Comparison of ENCODE assay signal across 1 cellular context in genomic region chr5:36690041-36690941, GRCh38.
TF ChIP-seq lines count a peak whose summit lies in the region.

No MANE protein-coding gene starts in this region.

TF ChIP-seq in K562, 482 proteins besides CTCF, POLR2A, EP300 and RAD21 (continued from another document and continues in another):
- no peak for TF ChIP-seq TSHZ1 (CRISPR knock-in tag; IDR thresholded peaks at IDR 0.05)
- TF ChIP-seq PRDM10 (IDR thresholded peaks at IDR 0.05; ENCODE audit: partially characterized antibody), result peak; percentile 53
- no peak for TF ChIP-seq ADNP (tag; IDR thresholded peaks at IDR 0.05)
- TF ChIP-seq CEBPG (CRISPR knock-in tag; IDR thresholded peaks at IDR 0.05), result no peak
- no peak for TF ChIP-seq CEBPG (tag; conservative IDR thresholded peaks at IDR 0.05 in 1 of 2, IDR thresholded peaks at IDR 0.05 in 1 of 2)
- no peak for TF ChIP-seq TGIF2 (CRISPR knock-in tag; IDR thresholded peaks at IDR 0.05)
- no peak for TF ChIP-seq NRF1 (conservative IDR thresholded peaks at IDR 0.05 in 1 of 2, IDR thresholded peaks at IDR 0.05 in 1 of 2)
- TF ChIP-seq CHAMP1 (IDR thresholded peaks at IDR 0.05), result 0 out of 2 replicates have a peak, but pooled peaks have one; percentile 42
- TF ChIP-seq THRAP3 (IDR thresholded peaks at IDR 0.05; ENCODE audit: borderline replicate concordance), result no peak
- no peak for TF ChIP-seq ZNF217 (CRISPR knock-in tag; IDR thresholded peaks at IDR 0.05)
- no peak for TF ChIP-seq WHSC1 (IDR thresholded peaks at IDR 0.05; ENCODE audit: low read length)
- no peak for TF ChIP-seq KLF13 (tag; IDR thresholded peaks at IDR 0.05; ENCODE audit: borderline replicate concordance, low read depth)
- TF ChIP-seq GTF2B (IDR thresholded peaks at IDR 0.05; ENCODE audit: extremely low read depth, insufficient read length), result no peak
- peak; percentile 84 for TF ChIP-seq CTCFL (IDR thresholded peaks at IDR 0.05; ENCODE audit: borderline replicate concordance, insufficient read depth, low read depth, low read length, poor library complexity, severe bottlenecking)
- peak; percentile 68 for TF ChIP-seq GABPA (tag; conservative IDR thresholded peaks at IDR 0.05; ENCODE audit: low read depth)
- no peak for TF ChIP-seq ZNF124 (CRISPR knock-in tag; IDR thresholded peaks at IDR 0.05)
- no peak for TF ChIP-seq TARDBP (IDR thresholded peaks at IDR 0.05)
- no peak for TF ChIP-seq CC2D1A (IDR thresholded peaks at IDR 0.05)
- TF ChIP-seq GATA2 (CRISPR knock-in tag; IDR thresholded peaks at IDR 0.05), result no peak
- no peak for TF ChIP-seq CHD2 (IDR thresholded peaks at IDR 0.05; ENCODE audit: low read depth, low read length)
- no peak for TF ChIP-seq HLTF (IDR thresholded peaks at IDR 0.05)
- no peak for TF ChIP-seq ZNF311 (CRISPR knock-in tag; IDR thresholded peaks at IDR 0.05)
- no peak for TF ChIP-seq AFF4 (CRISPR knock-in tag; IDR thresholded peaks at IDR 0.05)
- 0 out of 2 replicates have a peak, but pooled peaks have one; percentile 47 for TF ChIP-seq XRCC5 (IDR thresholded peaks at IDR 0.05; ENCODE audit: low read depth, low read length)
- no peak for TF ChIP-seq CHD4 (IDR thresholded peaks at IDR 0.05; ENCODE audit: insufficient read depth, insufficient replicate concordance, low read depth, low read length, poor library complexity, severe bottlenecking)
- TF ChIP-seq ZSCAN29 (IDR thresholded peaks at IDR 0.05), result no peak
- no peak for TF ChIP-seq ZNF184 (CRISPR knock-in tag; IDR thresholded peaks at IDR 0.05)
- no peak for TF ChIP-seq SNIP1 (IDR thresholded peaks at IDR 0.05; ENCODE audit: low read depth)
- no peak for TF ChIP-seq BRD4 (IDR thresholded peaks at IDR 0.05)
- TF ChIP-seq HCFC1 (IDR thresholded peaks at IDR 0.05; ENCODE audit: low read depth, low read length), result no peak
- TF ChIP-seq SMAD4 (CRISPR knock-in tag; conservative IDR thresholded peaks at IDR 0.05), result no peak
- no peak for TF ChIP-seq SRSF1 (IDR thresholded peaks at IDR 0.05; ENCODE audit: low read depth, low read length)
- no peak for TF ChIP-seq PREB (CRISPR knock-in tag; IDR thresholded peaks at IDR 0.05)
- TF ChIP-seq NCOA4 (IDR thresholded peaks at IDR 0.05; ENCODE audit: partially characterized antibody), result no peak
- no peak for TF ChIP-seq ZNF282 (CRISPR knock-in tag; IDR thresholded peaks at IDR 0.05)
- TF ChIP-seq ILF3 (IDR thresholded peaks at IDR 0.05; ENCODE audit: borderline replicate concordance), result no peak
- TF ChIP-seq ZNF699 (CRISPR knock-in tag; IDR thresholded peaks at IDR 0.05; ENCODE audit: insufficient replicate concordance), result no peak
- TF ChIP-seq ELF1 (tag; IDR thresholded peaks at IDR 0.05), result peak; percentile 71
- no peak for TF ChIP-seq ZNF778 (CRISPR knock-in tag; IDR thresholded peaks at IDR 0.05)
- no peak for TF ChIP-seq IRF9 (tag; IDR thresholded peaks at IDR 0.05)
- TF ChIP-seq MYNN (IDR thresholded peaks at IDR 0.05), result no peak
- no peak for TF ChIP-seq MYNN (CRISPR knock-in tag; IDR thresholded peaks at IDR 0.05)
- TF ChIP-seq SIRT6 (IDR thresholded peaks at IDR 0.05; ENCODE audit: low read depth, low read length), result no peak
- no peak for TF ChIP-seq MTA2 (IDR thresholded peaks at IDR 0.05; ENCODE audit: low read depth)
- TF ChIP-seq TSC22D4 (tag; IDR thresholded peaks at IDR 0.05), result no peak
- TF ChIP-seq ZNF586 (CRISPR knock-in tag; conservative IDR thresholded peaks at IDR 0.05), result no peak
- TF ChIP-seq ZNF212 (CRISPR knock-in tag; IDR thresholded peaks at IDR 0.05), result no peak
- no peak for TF ChIP-seq KDM4B (IDR thresholded peaks at IDR 0.05; ENCODE audit: borderline replicate concordance in 2 of 2, low read depth in 1 of 2)
- no peak for TF ChIP-seq ZNF79 (CRISPR knock-in tag; IDR thresholded peaks at IDR 0.05; ENCODE audit: low read depth)
